In genomic region chr6:43476744-43477143, GRCh38 we compare ENCODE assay signal across 1 cellular context.
TF ChIP-seq lines count a peak whose summit lies in the region.

No MANE protein-coding gene starts in this region.

TF ChIP-seq in HepG2, 621 proteins besides CTCF, POLR2A, EP300 and RAD21 (continues in another document):
- TF ChIP-seq BORCS8-MEF2B (CRISPR knock-in tag; IDR thresholded peaks at IDR 0.05) (no peak), RXRB (CRISPR knock-in tag; IDR thresholded peaks at IDR 0.05; ENCODE audit: borderline replicate concordance) (no peak), GATA4 (IDR thresholded peaks at IDR 0.05; ENCODE audit: borderline replicate concordance, low read depth) (no peak), ZNF782 (CRISPR knock-in tag; IDR thresholded peaks at IDR 0.05; ENCODE audit: borderline replicate concordance) (no peak), ZNF296 (CRISPR knock-in tag; conservative IDR thresholded peaks at IDR 0.05) (no peak), ZNF335 (CRISPR knock-in tag; IDR thresholded peaks at IDR 0.05) (no peak), JUN (CRISPR knock-in tag; IDR thresholded peaks at IDR 0.05) (no peak), AHDC1 (CRISPR knock-in tag; IDR thresholded peaks at IDR 0.05; ENCODE audit: borderline replicate concordance) (no peak), ZNF879 (CRISPR knock-in tag; IDR thresholded peaks at IDR 0.05) (0 out of 2 replicates have a peak, but pooled peaks have one; percentile 2), SMAD3 (CRISPR knock-in tag; IDR thresholded peaks at IDR 0.05) (no peak), PAWR (CRISPR knock-in tag; IDR thresholded peaks at IDR 0.05; ENCODE audit: borderline replicate concordance) (no peak), ZBTB3 (CRISPR knock-in tag; IDR thresholded peaks at IDR 0.05; ENCODE audit: borderline replicate concordance, low read depth) (0 out of 2 replicates have a peak, but pooled peaks have one; percentile 5), SNAPC4 (CRISPR knock-in tag; IDR thresholded peaks at IDR 0.05) (no peak), PCBP1 (IDR thresholded peaks at IDR 0.05; ENCODE audit: borderline replicate concordance, low read depth, low read length) (0 out of 2 replicates have a peak, but pooled peaks have one; percentile 3), MIER3 (CRISPR knock-in tag; IDR thresholded peaks at IDR 0.05; ENCODE audit: borderline replicate concordance) (no peak), TP53 (CRISPR knock-in tag; conservative IDR thresholded peaks at IDR 0.05) (no peak), USF2 (IDR thresholded peaks at IDR 0.05; ENCODE audit: low read depth, low read length) (no peak), USF2 (CRISPR knock-in tag; IDR thresholded peaks at IDR 0.05; ENCODE audit: borderline replicate concordance) (no peak), PAXIP1 (CRISPR knock-in tag; conservative IDR thresholded peaks at IDR 0.05) (no peak), ZNF142 (CRISPR knock-in tag; IDR thresholded peaks at IDR 0.05) (no peak), MLLT10 (CRISPR knock-in tag; IDR thresholded peaks at IDR 0.05) (no peak), HOXA9 (CRISPR knock-in tag; IDR thresholded peaks at IDR 0.05; ENCODE audit: borderline replicate concordance) (no peak), ZNF326 (CRISPR knock-in tag; IDR thresholded peaks at IDR 0.05; ENCODE audit: borderline replicate concordance) (no peak), FOXO4 (CRISPR knock-in tag; conservative IDR thresholded peaks at IDR 0.05) (no peak)
